Comparison of ENCODE assay signal across 8 cellular contexts in genomic region chr10:44958196-44958896, GRCh38. TPM values are rescaled to one million over a fixed set of nuclear protein-coding genes. Genes with fewer than 3 reads are reported as not detected.
DNase-seq lines count a peak whose midpoint lies in the region; ATAC-seq and TF ChIP-seq lines count a peak whose summit lies in the region.

No MANE protein-coding gene starts in this region.

- CTCF ChIA-PET in WTC11 (lab: Charles Lee) = interaction anchor here (1.4 to 7.3 kb wide), 3 partner anchors 20 to 32 kb away, joined by 3 to 74 read pairs (median 4); partner anchors contain the start of gene DEPP1

- H3K4me3 ChIP-seq in heart left ventricle = peak overlapping the region; percentile 45 to 90 (median 76)

- H3K27ac ChIP-seq in heart left ventricle = peak overlapping the region; percentile 83 to 98 (median 93)

- peaks cover 14% of the 10 kb centered on the region for H3K36me3 Mint-ChIP-seq in T-helper 2 cell treated with Interferon-gamma antibody and Interleukin-4, amounts not matched to agents 5 μg/mL and 100 μg/mL, for 36 hours (ENCODE audit: low read depth)
- peaks cover 9% of the 10 kb centered on the region for H3K36me3 Mint-ChIP-seq in WTC11

- peaks cover 6 to 83% (median 55%) of the 10 kb centered on the region in 12 donors for H3K4me1 ChIP-seq in heart left ventricle

- H3K36me3 ChIP-seq in heart left ventricle = peaks cover 0 to 17% (median 0%) of the 10 kb centered on the region in 9 donors

- ATAC-seq in WTC11 = no peak
- peak; percentile 48 to 77 (median 65) for ATAC-seq in heart left ventricle
- peak; percentile 20 for ATAC-seq in sciatic nerve
- no peak for ATAC-seq in GM21360 (IDR thresholded peaks at IDR 0.05; ENCODE audit: unreplicated experiment)
- ATAC-seq in GM21619 (IDR thresholded peaks at IDR 0.05; ENCODE audit: unreplicated experiment) = no peak

- no peaks in the 10 kb centered on the region for H3K27me3 Mint-ChIP-seq in T-helper 2 cell treated with Interferon-gamma antibody and Interleukin-4, amounts not matched to agents 5 μg/mL and 100 μg/mL, for 36 hours (ENCODE audit: low read depth)
- peaks cover 10% of the 10 kb centered on the region for H3K27me3 Mint-ChIP-seq in WTC11 (ENCODE audit: low read depth)

- H3K4me1 Mint-ChIP-seq in T-helper 2 cell treated with Interferon-gamma antibody and Interleukin-4, amounts not matched to agents 5 μg/mL and 100 μg/mL, for 36 hours (ENCODE audit: low read depth) = peaks cover 15% of the 10 kb centered on the region
- peaks cover 48% of the 10 kb centered on the region for H3K4me1 Mint-ChIP-seq in WTC11

- peak overlapping the region; percentile 77 for H3K27ac Mint-ChIP-seq in T-helper 2 cell treated with Interferon-gamma antibody and Interleukin-4, amounts not matched to agents 5 μg/mL and 100 μg/mL, for 36 hours
- no peak overlapping the region for H3K27ac Mint-ChIP-seq in WTC11

- TF ChIP-seq CTCF in WTC11 (IDR thresholded peaks at IDR 0.05) (no peak), heart left ventricle (IDR thresholded peaks at IDR 0.05) (no peak)

- H3K27me3 ChIP-seq in heart left ventricle = no peaks in the 10 kb centered on the region

- peak in 1 of 2 donors; percentile 9 for TF ChIP-seq POLR2A in heart left ventricle (IDR thresholded peaks at IDR 0.05)

- intact Hi-C loops in heart left ventricle (cut with DNase I) = loop anchor here in 2 of 10 donors (2.0 to 10.0 kb wide), 5 partner anchors 16 to 84 kb away; partner anchors contain the start of gene ZNF22 (in 1 of the 2)
- intact Hi-C loops in sciatic nerve (cut with DNase I) = no loop called here

- peak overlapping the region; percentile 80 for H3K4me3 Mint-ChIP-seq in T-helper 2 cell treated with Interferon-gamma antibody and Interleukin-4, amounts not matched to agents 5 μg/mL and 100 μg/mL, for 36 hours
- H3K4me3 Mint-ChIP-seq in WTC11 = peak overlapping the region; percentile 81

- no peak for DNase-seq in T-helper 2 cell treated with Interferon-gamma antibody and Interleukin-4, amounts not matched to agents 5 μg/mL and 100 μg/mL, for 36 hours (ENCODE audit: low spot score)
- DNase-seq in T-helper 2 cell (no peak), WTC11 (ENCODE audit: low spot score) (no peak), heart left ventricle (peak in 3 of 5 donors; percentile 32 to 64 (median 56)), sciatic nerve (ENCODE audit: low spot score) (no peak), dedifferentiated amniotic fluid mesenchymal stem cell (ENCODE audit: extremely low spot score) (no peak)

- WGBS in heart left ventricle, 4 donors = 24 to 35% (median 31%) methylated on average over 5 of the region's 5 CpGs

- peaks cover 4% of the 10 kb centered on the region for H3K9me3 Mint-ChIP-seq in T-helper 2 cell treated with Interferon-gamma antibody and Interleukin-4, amounts not matched to agents 5 μg/mL and 100 μg/mL, for 36 hours
- peaks cover 5% of the 10 kb centered on the region; the same call in 1 of the 2 replicates for H3K9me3 Mint-ChIP-seq in WTC11

- POLR2A ChIA-PET in WTC11 (lab: Charles Lee) = no interaction called here

- peaks cover 0 to 6% (median 0%) of the 10 kb centered on the region in 12 donors for H3K9me3 ChIP-seq in heart left ventricle

TF ChIP-seq in WTC11, 78 proteins besides CTCF, POLR2A, EP300 and RAD21:
- TF ChIP-seq ATF3 (CRISPR knock-in tag; conservative IDR thresholded peaks at IDR 0.05) (no peak), ZNF121 (CRISPR knock-in tag; IDR thresholded peaks at IDR 0.05) (no peak)

RNA-seq across cellular contexts. Expression of gene RASSF4, which starts 1.3 kb away (rescaled TPM):
- total RNA-seq in WTC11 (2021) = 15.7 to 16.7 TPM (median 16.2 TPM) in 3 replicates
- total RNA-seq in heart left ventricle = 100 to 1,000 TPM in 4 of 9 donors, 10 to 100 TPM in 5; 64.4 to 125 (median 89.5) TPM
- polyA plus RNA-seq in heart left ventricle = 10 to 100 TPM; 48.3 to 66.2 TPM
- total RNA-seq in sciatic nerve = 63.7 TPM

RNA-seq across cellular contexts. Expression of gene DEPP1, which starts 20.3 kb away (rescaled TPM):
- 1.6 to 2.1 TPM (median 1.6 TPM) in 3 replicates for total RNA-seq in WTC11 (2021)
- 10 to 100 TPM; 11.0 to 76.5 (median 22.7) TPM for total RNA-seq in heart left ventricle
- polyA plus RNA-seq in heart left ventricle = 10 to 100 TPM; 19.1 to 37.9 TPM
- 190 TPM for total RNA-seq in sciatic nerve

RNA-seq across cellular contexts. Expression of gene ZNF22, which starts 42.4 kb away (rescaled TPM):
- total RNA-seq in WTC11 (2021) (31.0 to 36.8 TPM (median 35.9 TPM) in 3 replicates), heart left ventricle (10 to 100 TPM; 12.7 to 16.8 (median 14.6) TPM), sciatic nerve (24.9 TPM)
- 10 to 100 TPM; 12.6 to 17.5 TPM for polyA plus RNA-seq in heart left ventricle

RNA-seq across cellular contexts. Expression of gene TMEM72, which starts 47.2 kb away (rescaled TPM):
- total RNA-seq in WTC11 (2021) (0.11 TPM in 1 of 3 replicates, not detected in the others), heart left ventricle (under 1 TPM in 2 of 9 donors, not detected in 7; 0.15 to 0.27 TPM), sciatic nerve (not detected)
- not detected for polyA plus RNA-seq in heart left ventricle

Comparison
In these comparisons a context has a peak if more than half of its experiments do, and no peak if none do; other contexts are left out.
1. DNase-seq: peak in heart left ventricle (3 of 5); none in T-helper 2 cell treated with Interferon-gamma antibody and Interleukin-4, amounts not matched to agents 5 μg/mL and 100 μg/mL, for 36 hours (single experiment), T-helper 2 cell (0 of 5), WTC11 (single experiment), sciatic nerve (single experiment) and dedifferentiated amniotic fluid mesenchymal stem cell (single experiment).
2. ATAC-seq: peak in heart left ventricle (4 of 4) and sciatic nerve (single experiment); none in WTC11 (single experiment), GM21360 (single experiment) and GM21619 (single experiment).